In genomic region chr7:25781704-25782103, GRCh38 we compare ENCODE assay signal across 15 cellular contexts.
DNase-seq lines count a peak whose midpoint lies in the region; ATAC-seq lines count a peak whose summit lies in the region.
"Had no signal": no experiment of that assay in that cellular context is flagged by ENCODE, and none has a peak within 500 bp of the region (broad histone marks: within the 10 kb centered on the region; RNA-seq: fewer than 3 reads in every experiment).

No MANE protein-coding gene starts in this region.

- DNase-seq in NCI-H1694 (lab: John Stamatoyannopoulos, UW) (peak; percentile 16), NCI-H1694 treated with DMSO at 0.1 percent for 48 hours (lab: John Stamatoyannopoulos, UW) (no peak), NCI-H524 (lab: John Stamatoyannopoulos, UW) (peak; percentile 19 to 70), cerebellar cortex (ENCODE audit: low spot score) (peak; percentile 66), NCI-H1930 (lab: John Stamatoyannopoulos, UW) (no peak), NCI-H748 treated with DMSO at 0.1 percent for 48 hours (lab: John Stamatoyannopoulos, UW) (no peak)
- DNase-seq: AML-193; Caco-2; CD4-positive, alpha-beta T cell; DMS79 treated with DMSO at 0.1 percent for 48 hours; GF-D8; H9 had no signal

- no peak for ATAC-seq in HG02852 (IDR thresholded peaks at IDR 0.05; ENCODE audit: unreplicated experiment)
- ATAC-seq: A549, HepG2 had no signal

Comparison
In these comparisons a context has a peak if more than half of its experiments do, and no peak if none do; other contexts are left out.
1. DNase-seq: peak in NCI-H1694 (single experiment), NCI-H524 (2 of 2) and cerebellar cortex (single experiment); none in NCI-H1694 treated with DMSO at 0.1 percent for 48 hours (single experiment), NCI-H1930 (0 of 2) and NCI-H748 treated with DMSO at 0.1 percent for 48 hours (single experiment).